ENCODE assay signal across 8 cellular contexts in the genomic region with DNA sequence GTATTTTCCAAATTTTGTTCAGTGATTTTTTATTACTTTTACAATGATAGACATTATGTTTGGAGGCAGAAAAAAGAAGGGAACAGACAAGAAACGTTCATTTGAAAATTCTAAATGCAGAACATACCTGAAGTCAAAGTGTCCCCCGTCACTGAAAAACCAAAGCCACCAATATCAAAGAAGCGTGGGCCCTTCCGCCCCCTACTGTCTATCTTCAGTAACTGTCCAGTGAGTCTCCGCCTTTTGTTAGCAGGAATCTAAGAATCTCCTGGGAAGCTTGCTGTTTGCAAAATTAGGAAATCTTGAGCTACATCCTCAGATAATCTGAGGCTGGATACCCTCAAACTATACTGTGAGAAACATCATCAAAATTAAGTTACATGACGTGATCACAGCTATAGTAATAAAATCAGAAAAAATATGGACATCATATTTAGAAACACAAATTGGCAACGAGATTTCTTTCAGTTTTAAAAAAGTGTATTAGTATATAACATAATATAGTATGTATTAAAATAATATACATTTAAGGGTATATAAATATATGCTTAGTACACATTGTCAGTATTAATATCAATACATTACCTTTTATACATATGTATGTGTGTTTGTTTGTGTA.
DNase-seq lines count a peak whose midpoint lies in the region; ATAC-seq, FAIRE-seq and TF ChIP-seq lines count a peak whose summit lies in the region.

No MANE protein-coding gene starts in this region.

- intact Hi-C loops in breast epithelium (cut with DNase I; ENCODE audit: low total_unique reads), result loop anchor here (10.0 kb wide), 1 partner anchor 108 kb away; no protein-coding TSS in a partner anchor
- intact Hi-C loops in kidney (cut with DNase I), result loop anchor here (10.0 kb wide), 1 partner anchor 1422 kb away; no protein-coding TSS in a partner anchor

- in situ Hi-C loops in KBM-7 (cut with MboI; ENCODE audit: low pct_unique_long_range_greater_than_20kb, low sequenced_read_pairs), result no loop called here

- H3K4me3 ChIP-seq in breast epithelium, result no peak overlapping the region
- H3K4me3 ChIP-seq in kidney (ENCODE audit: low read length in 2 of 2), result no peak overlapping the region

- DNase-seq in GDM1 (lab: John Stamatoyannopoulos, UW) (peak; percentile 12), KBM-7 (peak; percentile 53), SK-N-DZ (ENCODE audit: low spot score) (peak; percentile 53), breast epithelium (ENCODE audit: low spot score in 2 of 2) (peak in 1 of 2 donors; percentile 46), kidney (no peak), HuH-7.5 (ENCODE audit: low spot score) (no peak)
- peak; percentile 16 to 25 for DNase-seq in stimulated activated CD4-positive, alpha-beta T cell treated with anti-CD3 and anti-CD28 coated beads, Interleukin-2, amount 100 ng/mL, for 48 hours

- TF ChIP-seq CTCF in breast epithelium (IDR thresholded peaks at IDR 0.05), result peak; percentile 84 to 96 (median 86)
- TF ChIP-seq CTCF in kidney (IDR thresholded peaks at IDR 0.05; ENCODE audit: borderline replicate concordance, extremely low read depth, insufficient read depth), result peak; percentile 86

- no peak for FAIRE-seq in kidney (lab: Jason Lieb, UNC)

- H3K27me3 ChIP-seq in breast epithelium, result no peaks in the 10 kb centered on the region

- H3K9me3 ChIP-seq in breast epithelium (no peaks in the 10 kb centered on the region), kidney (ENCODE audit: control insufficient read depth in 1 of 2, low read length in 2 of 2) (no peaks in the 10 kb centered on the region)

- H3K9ac ChIP-seq in kidney (ENCODE audit: low read length in 2 of 2), result no peak overlapping the region

- ATAC-seq in GM19395 (IDR thresholded peaks at IDR 0.05; ENCODE audit: unreplicated experiment), result no peak

- H3K4me1 ChIP-seq in breast epithelium (no peaks in the 10 kb centered on the region), kidney (ENCODE audit: control insufficient read depth in 1 of 2, insufficient read depth in 1 of 2, low read depth in 1 of 2, low read length in 2 of 2) (peaks cover 0 to under 1% of the 10 kb centered on the region in 2 donors)

- H3K36me3 ChIP-seq in breast epithelium, result no peaks in the 10 kb centered on the region
- H3K36me3 ChIP-seq in kidney (ENCODE audit: control insufficient read depth in 1 of 2, insufficient read depth in 2 of 2, low read length in 2 of 2), result no peaks in the 10 kb centered on the region

- H3K27ac ChIP-seq in breast epithelium, result no peak overlapping the region
- no peak overlapping the region for H3K27ac ChIP-seq in kidney (ENCODE audit: low read depth in 2 of 2, low read length in 2 of 2)

- no peak for TF ChIP-seq POLR2A in breast epithelium (IDR thresholded peaks at IDR 0.05)

Comparison
In these comparisons a context has a peak if more than half of its experiments do, and no peak if none do; other contexts are left out.
1. DNase-seq: peak in GDM1 (single experiment), KBM-7 (single experiment), SK-N-DZ (single experiment) and stimulated activated CD4-positive, alpha-beta T cell treated with anti-CD3 and anti-CD28 coated beads, Interleukin-2, amount 100 ng/mL, for 48 hours (2 of 2); none in kidney (single experiment) and HuH-7.5 (single experiment).